In the genomic region with DNA sequence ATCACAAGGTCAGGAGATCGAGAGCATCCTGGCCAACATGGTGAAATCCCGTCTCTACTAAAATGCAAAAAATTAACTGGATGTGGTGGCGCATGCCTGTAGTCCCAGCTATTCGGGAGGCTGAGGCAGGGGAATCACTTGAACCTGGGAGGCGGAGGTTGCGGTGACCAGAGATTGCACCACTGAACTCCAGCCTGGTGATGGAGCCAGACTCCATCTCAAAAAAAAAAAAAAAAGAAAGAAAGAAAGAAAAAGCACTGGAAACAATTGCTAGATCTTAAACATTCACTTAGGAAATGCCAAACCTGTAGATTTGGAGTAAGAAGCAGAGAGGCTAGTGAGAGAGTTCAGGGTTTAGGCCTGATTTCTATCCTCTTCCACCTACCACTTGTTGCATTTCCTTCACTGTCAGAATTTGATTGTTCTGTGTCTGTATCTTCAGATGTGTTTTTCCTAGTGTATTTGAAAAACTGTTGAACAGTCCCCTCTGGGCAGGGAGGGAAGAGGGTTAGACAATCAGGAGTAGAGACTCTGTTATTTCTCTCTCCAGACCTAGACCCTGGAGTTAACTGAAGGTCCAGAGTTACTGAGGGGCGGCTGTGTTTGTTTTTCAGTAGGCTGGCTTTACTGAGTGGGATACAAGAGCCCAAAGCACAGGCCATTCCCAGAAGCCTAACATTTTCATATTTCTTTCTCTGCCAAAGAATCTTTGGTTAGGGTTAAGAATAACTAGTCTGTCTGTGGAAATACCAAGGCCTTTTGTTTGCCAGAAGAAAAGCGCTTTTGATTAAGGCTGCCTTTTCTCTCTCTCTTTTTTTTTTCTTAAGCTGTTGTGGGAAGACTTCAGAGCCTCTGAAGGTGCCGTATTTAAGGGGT, we compare ENCODE assay signal across 9 cellular contexts. TPM values are rescaled to one million over a fixed set of nuclear protein-coding genes. Genes with fewer than 3 reads are reported as not detected.
DNase-seq lines count a peak whose midpoint lies in the region; ATAC-seq lines count a peak whose summit lies in the region.
"Had no signal": no experiment of that assay in that cellular context is flagged by ENCODE, and none has a peak within 500 bp of the region (broad histone marks: within the 10 kb centered on the region; RNA-seq: fewer than 3 reads in every experiment).

No MANE protein-coding gene starts in this region.

- H3K79me2 ChIP-seq in ACC112 (ENCODE audit: control insufficient read depth, insufficient read depth, low read length, unreplicated experiment), result peaks cover 76% of the 10 kb centered on the region

- no peak for ATAC-seq in activated T-helper 17 cell treated with anti-CD3 and anti-CD28 coated beads, Interleukin-2, amount 50 U/mL, for 72 hours (replicated peaks)
- no peak for ATAC-seq in HG03354 (IDR thresholded peaks at IDR 0.05; ENCODE audit: poor library complexity, severe bottlenecking, unreplicated experiment)

- H3K79me1 ChIP-seq in neuronal stem cell (ENCODE audit: low read depth, low read length), result no peaks in the 10 kb centered on the region

- H3K27ac ChIP-seq in ACC112 (ENCODE audit: low read depth, low read length) (peak overlapping the region; percentile 54), neuronal stem cell (replicated peaks; ENCODE audit: low read length) (peak overlapping the region; percentile 77)

- H4K91ac ChIP-seq in neuronal stem cell (ENCODE audit: low read depth, low read length, poor library complexity), result no peak overlapping the region

- no peak overlapping the region for H3K9ac ChIP-seq in neuronal stem cell (ENCODE audit: low read depth, low read length, poor library complexity)

- no peaks in the 10 kb centered on the region for H3K9me3 Mint-ChIP-seq in activated T-helper 17 cell treated with anti-CD3 and anti-CD28 coated beads, Interleukin-2, amount 50 U/mL, for 72 hours

- DNase-seq in foreskin melanocyte (peak; percentile 83), neuronal stem cell (ENCODE audit: low spot score) (no peak), superior temporal gyrus (ENCODE audit: extremely low spot score) (no peak), LoVo (ENCODE audit: low spot score) (no peak), retina (no peak)
- DNase-seq: stimulated activated CD4-positive, alpha-beta T cell treated with anti-CD3 and anti-CD28 coated beads, Interleukin-2, amount 100 ng/mL, for 24 hours had no signal

- H2AFZ ChIP-seq in ACC112 (ENCODE audit: low read length, unreplicated experiment) (no peak overlapping the region), neuronal stem cell (ENCODE audit: low read length) (no peak overlapping the region)

- H3K36me3 Mint-ChIP-seq in activated T-helper 17 cell treated with anti-CD3 and anti-CD28 coated beads, Interleukin-2, amount 50 U/mL, for 72 hours (ENCODE audit: low read depth), result no peaks in the 10 kb centered on the region

- H2BK12ac ChIP-seq in neuronal stem cell (ENCODE audit: low read length), result no peak overlapping the region

- H3K27me3 ChIP-seq in ACC112 (ENCODE audit: insufficient read depth, low read length) (no peaks in the 10 kb centered on the region), neuronal stem cell (ENCODE audit: control insufficient read depth in 3 of 3, insufficient read depth in 3 of 3, low read depth in 1 of 3, low read length in 3 of 3) (no peaks in the 10 kb centered on the region)

- H3K9me3 ChIP-seq in neuronal stem cell (replicated peaks in 1 of 2; ENCODE audit: control insufficient read depth in 2 of 2, insufficient read depth in 1 of 2, low read depth in 1 of 2, low read length in 2 of 2), result no peaks in the 10 kb centered on the region

- no peak overlapping the region for H3K18ac ChIP-seq in neuronal stem cell (ENCODE audit: low read length)

- H3K4me1 ChIP-seq in ACC112 (ENCODE audit: control insufficient read depth, insufficient read depth, low read length, unreplicated experiment) (peaks cover 42% of the 10 kb centered on the region), neuronal stem cell (ENCODE audit: control insufficient read depth in 2 of 2, insufficient read depth in 1 of 2, low read depth in 1 of 2, low read length in 2 of 2) (peaks cover 29 to 32% of the 10 kb centered on the region in 2 donors)

- no peak overlapping the region for H2BK120ac ChIP-seq in neuronal stem cell (ENCODE audit: low read depth, low read length)

- no peak overlapping the region for H3K14ac ChIP-seq in neuronal stem cell (ENCODE audit: low read length)

- peak overlapping the region; percentile 21 for H3K4me2 ChIP-seq in neuronal stem cell (ENCODE audit: insufficient read depth, low read length, poor library complexity, severe bottlenecking)

- H3K27me3 Mint-ChIP-seq in activated T-helper 17 cell treated with anti-CD3 and anti-CD28 coated beads, Interleukin-2, amount 50 U/mL, for 72 hours, result no peaks in the 10 kb centered on the region

- H3K4me3 Mint-ChIP-seq in activated T-helper 17 cell treated with anti-CD3 and anti-CD28 coated beads, Interleukin-2, amount 50 U/mL, for 72 hours, result no peak overlapping the region

- no peak overlapping the region for H2BK15ac ChIP-seq in neuronal stem cell (ENCODE audit: low read length)

- H4K8ac ChIP-seq in neuronal stem cell (ENCODE audit: low read depth, low read length), result no peak overlapping the region

- no CpG with 5 or more reads among the region's 9 CpGs for WGBS in neuronal stem cell (ENCODE audit: extremely low coverage in 2 of 2, insufficient read length in 2 of 2, insufficient replicate concordance in 1 of 2), 2 donors

- H3K4me3 ChIP-seq in ACC112 (ENCODE audit: low read depth, low read length) (peak overlapping the region; percentile 41; the same call in 1 of the 2 replicates), neuronal stem cell (ENCODE audit: low read length in 2 of 2) (no peak overlapping the region)

- peak overlapping the region; percentile 34 for H3K27ac Mint-ChIP-seq in activated T-helper 17 cell treated with anti-CD3 and anti-CD28 coated beads, Interleukin-2, amount 50 U/mL, for 72 hours

- H2AK5ac ChIP-seq in neuronal stem cell (ENCODE audit: low read depth, low read length), result no peak overlapping the region

- no peaks in the 10 kb centered on the region for H3K4me1 Mint-ChIP-seq in activated T-helper 17 cell treated with anti-CD3 and anti-CD28 coated beads, Interleukin-2, amount 50 U/mL, for 72 hours

- H3K4ac ChIP-seq in neuronal stem cell (ENCODE audit: low read length), result no peak overlapping the region

- H2BK5ac ChIP-seq in neuronal stem cell (ENCODE audit: low read length), result no peak overlapping the region

- H3K36me3 ChIP-seq in ACC112 (ENCODE audit: insufficient read depth, low read length) (no peaks in the 10 kb centered on the region), neuronal stem cell (replicated peaks in 1 of 2; ENCODE audit: control insufficient read depth in 2 of 2, insufficient read depth in 2 of 2, low read length in 2 of 2) (no peaks in the 10 kb centered on the region)

- no peak overlapping the region for H3K23ac ChIP-seq in neuronal stem cell (ENCODE audit: low read depth, low read length, poor library complexity)

RNA-seq across cellular contexts. Expression of gene MACF1, which starts 31.1 kb away (rescaled TPM):
- total RNA-seq in activated T-helper 17 cell treated with anti-CD3 and anti-CD28 coated beads, Interleukin-2, amount 50 U/mL, for 72 hours, result 100 to 1,000 TPM; 434 to 605 TPM
- 51.9 TPM for polyA plus RNA-seq in neuronal stem cell (2013, experiment 1 of 2)
- 52.8 TPM for polyA plus RNA-seq in neuronal stem cell (2013, experiment 2 of 2)
